In genomic region chr12:24470050-24470449, GRCh38 we compare ENCODE assay signal across 1 cellular context.
TF ChIP-seq lines count a peak whose summit lies in the region.

No MANE protein-coding gene starts in this region.

TF ChIP-seq in HEK293, 187 proteins besides CTCF, POLR2A, EP300 and RAD21:
- TF ChIP-seq IKZF3 (tag by site-specific recombination; IDR thresholded peaks at IDR 0.05) (no peak), GLI4 (tag by site-specific recombination; IDR thresholded peaks at IDR 0.05) (no peak), KLF17 (tag by site-specific recombination; IDR thresholded peaks at IDR 0.05) (no peak), SP7 (tag by site-specific recombination; IDR thresholded peaks at IDR 0.05) (peak; percentile 86), ZNF23 (tag by site-specific recombination; IDR thresholded peaks at IDR 0.05; ENCODE audit: borderline replicate concordance) (no peak), ZNF426 (tag by site-specific recombination; IDR thresholded peaks at IDR 0.05) (no peak), ZNF654 (tag by site-specific recombination; IDR thresholded peaks at IDR 0.05; ENCODE audit: low read depth) (no peak), OSR2 (tag by site-specific recombination; IDR thresholded peaks at IDR 0.05) (no peak), PRDM6 (tag by site-specific recombination; IDR thresholded peaks at IDR 0.05) (no peak), PATZ1 (tag by site-specific recombination; IDR thresholded peaks at IDR 0.05) (no peak), WT1 (tag by site-specific recombination; IDR thresholded peaks at IDR 0.05) (peak; percentile 48; the same call in 1 of the 2 replicates), ZNF660 (tag by site-specific recombination; IDR thresholded peaks at IDR 0.05) (no peak), ZNF311 (tag by site-specific recombination; IDR thresholded peaks at IDR 0.05; ENCODE audit: borderline replicate concordance) (no peak), ZNF391 (tag by site-specific recombination; IDR thresholded peaks at IDR 0.05; ENCODE audit: borderline replicate concordance, low read depth) (no peak), ZNF707 (tag by site-specific recombination; IDR thresholded peaks at IDR 0.05) (no peak), ZNF398 (tag by site-specific recombination; IDR thresholded peaks at IDR 0.05) (no peak), ZNF785 (tag by site-specific recombination; IDR thresholded peaks at IDR 0.05) (no peak), ZNF148 (tag by site-specific recombination; IDR thresholded peaks at IDR 0.05; ENCODE audit: borderline replicate concordance) (no peak), ZNF558 (tag by site-specific recombination; IDR thresholded peaks at IDR 0.05) (no peak), ZBTB48 (tag by site-specific recombination; IDR thresholded peaks at IDR 0.05) (no peak), ZFP3 (tag by site-specific recombination; IDR thresholded peaks at IDR 0.05; ENCODE audit: low read depth) (no peak), ZNF362 (tag by site-specific recombination; IDR thresholded peaks at IDR 0.05) (no peak), KLF16 (tag by site-specific recombination; IDR thresholded peaks at IDR 0.05) (no peak), INSM2 (tag by site-specific recombination; IDR thresholded peaks at IDR 0.05) (no peak), ZNF843 (tag by site-specific recombination; IDR thresholded peaks at IDR 0.05) (0 out of 2 replicates have a peak, but pooled peaks have one; percentile 18), ZNF514 (tag by site-specific recombination; IDR thresholded peaks at IDR 0.05) (no peak), ZNF571 (tag by site-specific recombination; IDR thresholded peaks at IDR 0.05) (no peak), ZNF223 (tag by site-specific recombination; IDR thresholded peaks at IDR 0.05) (no peak), ZNF580 (tag by site-specific recombination; IDR thresholded peaks at IDR 0.05) (no peak), ZNF629 (tag by site-specific recombination; IDR thresholded peaks at IDR 0.05) (peak; percentile 40; the same call in 1 of the 2 replicates)
